Comparison of ENCODE assay signal across 9 cellular contexts in the genomic region with DNA sequence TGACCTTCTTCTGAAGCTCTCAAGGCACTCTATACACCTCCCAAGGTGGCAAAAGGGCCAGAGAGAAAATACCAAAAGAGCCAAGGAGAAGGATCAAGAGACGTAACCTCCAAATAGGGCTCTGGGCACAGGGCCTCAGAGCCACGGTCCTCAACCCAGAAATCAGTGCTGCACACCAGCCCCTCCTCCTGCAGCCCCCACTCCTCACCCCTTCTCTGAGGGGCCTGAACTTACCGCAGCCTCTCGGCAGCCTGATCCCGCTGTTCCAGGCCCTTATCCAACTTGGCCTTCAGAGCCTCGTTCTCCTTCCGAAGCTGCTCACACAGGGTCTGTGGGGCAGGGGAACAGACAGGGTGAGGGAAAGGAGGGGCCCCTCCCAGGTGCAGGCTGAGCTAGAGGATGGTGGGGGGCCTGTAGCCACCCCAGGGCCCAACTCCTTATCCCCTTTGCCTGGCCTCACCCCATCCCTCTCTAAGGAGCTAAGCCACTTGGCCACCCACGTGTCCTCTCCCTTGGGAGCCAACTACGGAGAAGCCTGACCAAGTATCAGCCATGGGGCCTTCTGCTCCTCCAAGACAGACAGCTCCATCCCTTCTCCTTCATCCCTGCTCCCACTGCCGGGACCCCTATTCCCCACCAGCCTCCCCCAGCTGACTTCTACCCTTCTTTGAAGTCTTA. TPM values are rescaled to one million over a fixed set of nuclear protein-coding genes. Genes with fewer than 3 reads are reported as not detected.
DNase-seq lines count a peak whose midpoint lies in the region; ATAC-seq and TF ChIP-seq lines count a peak whose summit lies in the region.
"Had no signal": no experiment of that assay in that cellular context is flagged by ENCODE, and none has a peak within 500 bp of the region (broad histone marks: within the 10 kb centered on the region; RNA-seq: fewer than 3 reads in every experiment).

No MANE protein-coding gene starts in this region.

- H3K36me3 Mint-ChIP-seq in activated CD4-positive, alpha-beta T cell treated with anti-CD3 and anti-CD28 coated beads, Interleukin-2, amount 10 ng/mL, durations not matched to agents 7 days and 5 days (ENCODE audit: low read depth): peaks cover 42% of the 10 kb centered on the region

- H3K9me3 ChIP-seq in Peyer's patch (no peaks in the 10 kb centered on the region), right cardiac atrium (ENCODE audit: control insufficient read depth, low read length) (no peaks in the 10 kb centered on the region), testis (no peaks in the 10 kb centered on the region)

- TF ChIP-seq POLR2A in Peyer's patch (IDR thresholded peaks at IDR 0.05) (no peak), testis (IDR thresholded peaks at IDR 0.05) (no peak)

- H3K9me3 Mint-ChIP-seq in activated CD4-positive, alpha-beta T cell treated with anti-CD3 and anti-CD28 coated beads, Interleukin-2, amount 10 ng/mL, durations not matched to agents 7 days and 5 days: no peaks in the 10 kb centered on the region
- H3K9me3 Mint-ChIP-seq: type B pancreatic cell had no signal

- no peaks in the 10 kb centered on the region for H3K27me3 Mint-ChIP-seq in activated CD4-positive, alpha-beta T cell treated with anti-CD3 and anti-CD28 coated beads, Interleukin-2, amount 10 ng/mL, durations not matched to agents 7 days and 5 days
- H3K27me3 Mint-ChIP-seq: type B pancreatic cell had no signal

- ATAC-seq in right cardiac atrium: peak; percentile 14 to 29
- ATAC-seq in HG03108 (IDR thresholded peaks at IDR 0.05; ENCODE audit: unreplicated experiment): no peak

- TF ChIP-seq CTCF in Peyer's patch (IDR thresholded peaks at IDR 0.05): no peak
- TF ChIP-seq CTCF in testis (IDR thresholded peaks at IDR 0.05): no peak

- H3K36me3 ChIP-seq in Peyer's patch: peaks cover 0 to 97% (median 6%) of the 10 kb centered on the region in 3 donors
- no peaks in the 10 kb centered on the region for H3K36me3 ChIP-seq in testis (ENCODE audit: low read depth, missing control alignments)

- peak overlapping the region; percentile 27 for H3K27ac Mint-ChIP-seq in activated CD4-positive, alpha-beta T cell treated with anti-CD3 and anti-CD28 coated beads, Interleukin-2, amount 10 ng/mL, durations not matched to agents 7 days and 5 days
- H3K27ac Mint-ChIP-seq: type B pancreatic cell had no signal

- intact Hi-C loops in right cardiac atrium (cut with DNase I) (loop anchor here (2.0 to 10.0 kb wide), 4 partner anchors 63 to 183 kb away; no protein-coding TSS in a partner anchor), testis (cut with DNase I; ENCODE audit: low total_unique reads) (loop anchor here (2.0 kb wide), 1 partner anchor 65 kb away; no protein-coding TSS in a partner anchor)

- H3K27ac ChIP-seq in Peyer's patch (peak overlapping the region; percentile 18 to 57 (median 44)), right cardiac atrium (ENCODE audit: low read length) (no peak overlapping the region), testis (peak overlapping the region; percentile 11 to 55)

- H3K4me1 ChIP-seq in Peyer's patch (peaks cover 0 to 39% (median 6%) of the 10 kb centered on the region in 4 donors), right cardiac atrium (ENCODE audit: control insufficient read depth, insufficient read depth, low read length) (peaks cover 5% of the 10 kb centered on the region), testis (peaks cover 20% of the 10 kb centered on the region)

- DNase-seq in activated CD4-positive, alpha-beta T cell treated with anti-CD3 and anti-CD28 coated beads, Interleukin-2, amount 10 ng/mL, durations not matched to agents 7 days and 5 days: no peak
- no peak for DNase-seq in activated CD4-positive, alpha-beta T cell treated with anti-CD3 and anti-CD28 coated beads, Interleukin-2, amount 50 U/mL, for 1 hour
- DNase-seq in Peyer's patch: peak in 1 of 3 donors; percentile 50
- DNase-seq in right cardiac atrium: no peak
- DNase-seq in testis: no peak
- no peak for DNase-seq in NCI-H1105 (lab: John Stamatoyannopoulos, UW)
- no peak for DNase-seq in A172 (ENCODE audit: low spot score)

- POLR2A ChIA-PET in activated CD4-positive, alpha-beta T cell treated with anti-CD3 and anti-CD28 coated beads, Interleukin-2, amount 10 ng/mL, durations not matched to agents 7 days and 5 days (lab: Charles Lee): no interaction called here

- 56% methylated on average over 10 of the region's 10 CpGs for WGBS in right cardiac atrium
- 62 to 69% methylated on average over 10 of the region's 10 CpGs for WGBS in testis, 2 donors

- CTCF ChIA-PET in activated CD4-positive, alpha-beta T cell treated with anti-CD3 and anti-CD28 coated beads, Interleukin-2, amount 10 ng/mL, durations not matched to agents 7 days and 5 days (lab: Charles Lee): interaction anchor here (0.7 to 8.8 kb wide), 25 partner anchors 9 to 264 kb away, joined by 3 to 77 read pairs (median 4); no protein-coding TSS in a partner anchor

- no peak overlapping the region for H3K4me3 Mint-ChIP-seq in activated CD4-positive, alpha-beta T cell treated with anti-CD3 and anti-CD28 coated beads, Interleukin-2, amount 10 ng/mL, durations not matched to agents 7 days and 5 days
- H3K4me3 Mint-ChIP-seq: type B pancreatic cell had no signal

- H3K4me1 Mint-ChIP-seq in activated CD4-positive, alpha-beta T cell treated with anti-CD3 and anti-CD28 coated beads, Interleukin-2, amount 10 ng/mL, durations not matched to agents 7 days and 5 days: peaks cover 4% of the 10 kb centered on the region

- H3K27me3 ChIP-seq in Peyer's patch (no peaks in the 10 kb centered on the region), right cardiac atrium (ENCODE audit: control insufficient read depth, insufficient read depth) (no peaks in the 10 kb centered on the region), testis (no peaks in the 10 kb centered on the region)

- H3K4me3 ChIP-seq in Peyer's patch (no peak overlapping the region), right cardiac atrium (ENCODE audit: low read length) (no peak overlapping the region), testis (no peak overlapping the region)

RNA-seq across cellular contexts. Expression of gene TNIP1, which starts 28.8 kb away (rescaled TPM):
- total RNA-seq in activated CD4-positive, alpha-beta T cell treated with anti-CD3 and anti-CD28 coated beads, Interleukin-2, amount 10 ng/mL, durations not matched to agents 7 days and 5 days: 100 to 1,000 TPM; 127 TPM
- total RNA-seq in Peyer's patch (100 to 1,000 TPM; 191 to 352 (median 266) TPM), right cardiac atrium (10 to 100 TPM; 77.0 to 98.2 (median 86.1) TPM), testis (10 to 100 TPM; 48.4 to 58.3 TPM)
- polyA plus RNA-seq in right cardiac atrium (71.5 TPM), testis (ENCODE audit: insufficient read depth, low read depth, low replicate concordance) (43.5 TPM)
- total RNA-seq in A172 (2014; rRNA removed; shearing (Covaris generic)): 125 and 132 TPM in 2 replicates

RNA-seq across cellular contexts. Expression of gene GPX3, which starts 31.7 kb away (rescaled TPM):
- total RNA-seq in activated CD4-positive, alpha-beta T cell treated with anti-CD3 and anti-CD28 coated beads, Interleukin-2, amount 10 ng/mL, durations not matched to agents 7 days and 5 days: not detected
- total RNA-seq in Peyer's patch (100 to 1,000 TPM; 143 to 690 (median 479) TPM), right cardiac atrium (1,000 to 10,000 TPM; 1,359 to 2,012 (median 1,429) TPM), testis (100 to 1,000 TPM; 216 to 224 TPM)
- polyA plus RNA-seq in right cardiac atrium (1,982 TPM), testis (ENCODE audit: insufficient read depth, low read depth, low replicate concordance) (119 TPM)
- total RNA-seq in A172 (2014; rRNA removed; shearing (Covaris generic)): not detected in 2 replicates

Comparison
In these comparisons a context has a peak if more than half of its experiments do, and no peak if none do; other contexts are left out.
1. RNA of gene GPX3, which starts 31.7 kb away (total RNA-seq): 1,359 to 2,012 TPM in right cardiac atrium, 143 to 690 TPM in Peyer's patch and 216 to 224 TPM in testis; not detected in activated CD4-positive, alpha-beta T cell treated with anti-CD3 and anti-CD28 coated beads, Interleukin-2, amount 10 ng/mL, durations not matched to agents 7 days and 5 days and not detected in A172; every median in the first group is over 100 times any median in the second.